1 cellular context compared by ENCODE assay signal in genomic region chr18:50315100-50315871, GRCh38.
TF ChIP-seq lines count a peak whose summit lies in the region.

No MANE protein-coding gene starts in this region.

TF ChIP-seq in GM12878, 131 proteins besides CTCF, POLR2A, EP300 and RAD21 (continues in another document):
- TF ChIP-seq BHLHE40 (IDR thresholded peaks at IDR 0.05; ENCODE audit: borderline replicate concordance in 1 of 2, low read depth in 2 of 2, low read length in 1 of 2) (peak in 1 of 2 experiments; percentile 64; a peak in 2 of 4 replicates), CEBPZ (IDR thresholded peaks at IDR 0.05; ENCODE audit: low read depth, low read length) (no peak), SKIL (IDR thresholded peaks at IDR 0.05; ENCODE audit: low read depth, poor library complexity, severe bottlenecking) (peak; percentile 78), ZBED1 (IDR thresholded peaks at IDR 0.05; ENCODE audit: borderline replicate concordance) (peak; percentile 73; the same call in 1 of the 2 replicates), NFXL1 (IDR thresholded peaks at IDR 0.05; ENCODE audit: borderline replicate concordance) (no peak), MTA3 (IDR thresholded peaks at IDR 0.05; ENCODE audit: borderline replicate concordance, low read length) (peak; percentile 82; the same call in 1 of the 2 replicates), POLR2AphosphoS5 (IDR thresholded peaks at IDR 0.05; ENCODE audit: low read length) (no peak), BACH1 (IDR thresholded peaks at IDR 0.05; ENCODE audit: borderline replicate concordance) (peak; percentile 63; the same call in 1 of the 2 replicates), WRNIP1 (IDR thresholded peaks at IDR 0.05; ENCODE audit: borderline replicate concordance, low read depth, low read length) (no peak), STAT3 (IDR thresholded peaks at IDR 0.05; ENCODE audit: low read depth, low read length) (0 out of 2 replicates have a peak, but pooled peaks have one; percentile 45), IRF3 (IDR thresholded peaks at IDR 0.05) (no peak), SMAD5 (IDR thresholded peaks at IDR 0.05; ENCODE audit: low read depth) (no peak), GATAD2B (conservative IDR thresholded peaks at IDR 0.05; ENCODE audit: low read depth) (no peak; the same call in none of the 2 replicates), USF1 (IDR thresholded peaks at IDR 0.05; ENCODE audit: borderline replicate concordance, extremely low read length, insufficient read depth, low read depth, low read length) (no peak), CREM (IDR thresholded peaks at IDR 0.05; ENCODE audit: low read depth) (peak; percentile 74), RUNX3 (IDR thresholded peaks at IDR 0.05; ENCODE audit: low read length) (peak; percentile 98), KDM1A (IDR thresholded peaks at IDR 0.05; ENCODE audit: borderline replicate concordance) (0 out of 2 replicates have a peak, but pooled peaks have one; percentile 38), ZBTB4 (CRISPR knock-in tag; IDR thresholded peaks at IDR 0.05) (0 out of 2 replicates have a peak, but pooled peaks have one; percentile 41), SMARCA5 (IDR thresholded peaks at IDR 0.05) (peak; percentile 78), NR2F1 (conservative IDR thresholded peaks at IDR 0.05) (peak; percentile 48), KLF5 (IDR thresholded peaks at IDR 0.05; ENCODE audit: partially characterized antibody) (peak; percentile 14), RFX5 (IDR thresholded peaks at IDR 0.05; ENCODE audit: low read depth, low read length) (no peak; the same call in 1 of the 2 replicates), ZBTB33 (IDR thresholded peaks at IDR 0.05) (no peak), BRCA1 (IDR thresholded peaks at IDR 0.05; ENCODE audit: low read depth, low read length) (no peak), NFIC (IDR thresholded peaks at IDR 0.05; ENCODE audit: low read depth, low read length) (peak; percentile 89), TCF3 (IDR thresholded peaks at IDR 0.05; ENCODE audit: borderline replicate concordance, insufficient read depth, low read depth, low read length) (no peak), IRF4 (IDR thresholded peaks at IDR 0.05; ENCODE audit: low read depth, low read length) (0 out of 2 replicates have a peak, but pooled peaks have one; percentile 28), SRF (IDR thresholded peaks at IDR 0.05; ENCODE audit: low read depth in 2 of 2, low read length in 2 of 2) (no peak), MEF2A (IDR thresholded peaks at IDR 0.05; ENCODE audit: insufficient read depth, low read depth, low read length) (peak; percentile 78), ZNF207 (IDR thresholded peaks at IDR 0.05; ENCODE audit: borderline replicate concordance) (no peak), FOXM1 (IDR thresholded peaks at IDR 0.05; ENCODE audit: low read depth, low read length) (peak; percentile 78; the same call in 1 of the 2 replicates), DPF2 (IDR thresholded peaks at IDR 0.05) (peak; percentile 89), NRF1 (conservative IDR thresholded peaks at IDR 0.05; ENCODE audit: low read depth, low read length) (no peak), SPI1 (IDR thresholded peaks at IDR 0.05; ENCODE audit: borderline replicate concordance, insufficient read depth, low read depth, low read length) (no peak), SMC3 (IDR thresholded peaks at IDR 0.05; ENCODE audit: borderline replicate concordance, low read length) (0 out of 2 replicates have a peak, but pooled peaks have one; percentile 21), TBL1XR1 (IDR thresholded peaks at IDR 0.05; ENCODE audit: low read depth, low read length) (peak; percentile 81; the same call in 1 of the 2 replicates), STAT1 (conservative IDR thresholded peaks at IDR 0.05) (no peak), SIX5 (IDR thresholded peaks at IDR 0.05; ENCODE audit: low read depth, low read length, severe bottlenecking) (no peak), JUNB (IDR thresholded peaks at IDR 0.05) (peak; percentile 40), MXI1 (IDR thresholded peaks at IDR 0.05; ENCODE audit: low read depth, low read length) (no peak), CHD4 (IDR thresholded peaks at IDR 0.05) (0 out of 2 replicates have a peak, but pooled peaks have one; percentile 31), YBX1 (IDR thresholded peaks at IDR 0.05) (no peak), ATF2 (IDR thresholded peaks at IDR 0.05; ENCODE audit: low read length) (peak; percentile 71; the same call in 1 of the 2 replicates), MYB (IDR thresholded peaks at IDR 0.05; ENCODE audit: borderline replicate concordance, low read depth, low read length) (no peak), PBX3 (IDR thresholded peaks at IDR 0.05; ENCODE audit: insufficient replicate concordance, low read depth, low read length) (no peak), CREB1 (IDR thresholded peaks at IDR 0.05; ENCODE audit: low read depth) (0 out of 2 replicates have a peak, but pooled peaks have one; percentile 32), NFYA (IDR thresholded peaks at IDR 0.05; ENCODE audit: borderline replicate concordance, low read depth, low read length) (no peak), IKZF1 (conservative IDR thresholded peaks at IDR 0.05) (peak; percentile 82), ZNF384 (IDR thresholded peaks at IDR 0.05; ENCODE audit: borderline replicate concordance, low read depth, low read length) (no peak), MYC (IDR thresholded peaks at IDR 0.05; ENCODE audit: insufficient read depth, insufficient read length, insufficient replicate concordance, low read length, severe bottlenecking) (no peak), JUND (IDR thresholded peaks at IDR 0.05; ENCODE audit: low read depth, low read length) (peak; percentile 16; the same call in 1 of the 2 replicates), TAF1 (IDR thresholded peaks at IDR 0.05; ENCODE audit: borderline replicate concordance, low read depth, low read length) (no peak), ZNF24 (IDR thresholded peaks at IDR 0.05) (0 out of 2 replicates have a peak, but pooled peaks have one; percentile 37), FOS (IDR thresholded peaks at IDR 0.05; ENCODE audit: borderline replicate concordance, extremely low read depth, insufficient read length) (no peak), ZNF217 (IDR thresholded peaks at IDR 0.05) (peak; percentile 94)
